ENCODE assay signal across 18 cellular contexts in the genomic region with DNA sequence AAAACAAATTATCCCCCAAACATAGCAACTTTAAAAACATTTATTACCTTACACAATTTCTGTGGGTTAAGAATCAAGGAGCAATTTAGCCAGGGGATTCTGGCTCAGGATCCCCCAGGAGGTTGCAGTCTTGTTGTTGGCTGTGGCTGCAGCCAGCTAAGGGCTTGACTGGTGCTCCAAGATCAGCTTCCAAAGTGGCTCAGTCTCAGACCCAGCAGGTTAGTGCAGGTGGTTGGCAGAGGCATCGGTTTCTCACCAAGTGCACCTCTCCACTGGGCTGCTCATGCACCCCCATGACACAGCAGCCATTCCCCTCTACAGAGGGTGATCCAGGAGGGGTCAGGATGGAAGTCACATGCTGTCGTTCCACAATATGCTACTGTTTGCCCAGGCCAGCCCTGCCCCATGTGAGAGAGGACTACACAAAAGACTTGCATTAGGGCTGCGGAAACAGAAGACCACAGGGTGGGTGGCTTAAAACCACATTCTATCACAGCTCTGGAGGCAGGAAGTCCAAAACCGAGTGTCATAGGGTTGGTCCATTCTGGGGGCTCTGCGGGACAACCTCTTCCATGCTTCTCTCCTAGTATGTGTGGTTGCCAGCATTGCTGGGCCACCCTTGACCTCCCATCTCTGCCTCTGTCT.
"Had no signal": no experiment of that assay in that cellular context is flagged by ENCODE, and none has a peak within 500 bp of the region (broad histone marks: within the 10 kb centered on the region; RNA-seq: fewer than 3 reads in every experiment).

No MANE protein-coding gene starts in this region.

- H3K36me3 Mint-ChIP-seq: activated naive CD8-positive, alpha-beta T cell treated with anti-CD3 and anti-CD28 coated beads, Interleukin-2, amount 10 ng/mL, durations not matched to agents 7 days and 5 days; naive thymus-derived CD8-positive, alpha-beta T cell had no signal

- DNase-seq: activated CD4-positive, alpha-beta T cell treated with anti-CD3 and anti-CD28 coated beads, Interleukin-2, amount 50 U/mL, for 1 hour; activated CD8-positive, alpha-beta memory T cell treated with anti-CD3 and anti-CD28 coated beads for 24 hours; activated naive CD4-positive, alpha-beta T cell; activated naive CD8-positive, alpha-beta T cell treated with anti-CD3 and anti-CD28 coated beads, Interleukin-2, amount 10 ng/mL, durations not matched to agents 7 days and 5 days; brain microvascular endothelial cell; esophagus squamous epithelium; kidney; left lung; mucosa of descending colon; naive thymus-derived CD8-positive, alpha-beta T cell; posterior cingulate gyrus; stimulated activated CD4-positive, alpha-beta T cell treated with anti-CD3 and anti-CD28 coated beads, Interleukin-4, amount 100 ng/mL, for 24 hours; stimulated activated naive CD4-positive, alpha-beta T cell treated with Interleukin-2 at 50 U/mL for 16 hours; upper lobe of right lung had no signal

- H3K4me1 Mint-ChIP-seq: activated naive CD8-positive, alpha-beta T cell treated with anti-CD3 and anti-CD28 coated beads, Interleukin-2, amount 10 ng/mL, durations not matched to agents 7 days and 5 days; naive thymus-derived CD8-positive, alpha-beta T cell had no signal

- H3K27me3 Mint-ChIP-seq: activated naive CD8-positive, alpha-beta T cell treated with anti-CD3 and anti-CD28 coated beads, Interleukin-2, amount 10 ng/mL, durations not matched to agents 7 days and 5 days; naive thymus-derived CD8-positive, alpha-beta T cell had no signal

- H3K27me3 ChIP-seq: brain microvascular endothelial cell, esophagus squamous epithelium, left lung, neutrophil, suprapubic skin, upper lobe of right lung had no signal

- H3K4me3 ChIP-seq: esophagus squamous epithelium, left lung, mucosa of descending colon, suprapubic skin, upper lobe of right lung had no signal

- H3K36me3 ChIP-seq: brain microvascular endothelial cell, esophagus squamous epithelium, left lung, neutrophil, suprapubic skin, upper lobe of right lung had no signal

- ATAC-seq: activated CD4-positive, CD25-positive, alpha-beta regulatory T cell treated with anti-CD3 and anti-CD28 coated beads, Interleukin-2, amount 50 U/mL, for 24 hours; left lung; mucosa of descending colon; naive thymus-derived CD8-positive, alpha-beta T cell; upper lobe of right lung had no signal

- H3K4me1 ChIP-seq: esophagus squamous epithelium, left lung, suprapubic skin, upper lobe of right lung had no signal

- H3K27ac ChIP-seq: brain microvascular endothelial cell, esophagus squamous epithelium, left lung, neutrophil, suprapubic skin, upper lobe of right lung had no signal

- H3K27ac Mint-ChIP-seq: activated naive CD8-positive, alpha-beta T cell treated with anti-CD3 and anti-CD28 coated beads, Interleukin-2, amount 10 ng/mL, durations not matched to agents 7 days and 5 days; activated T-helper 1 cell treated with anti-CD3 and anti-CD28 coated beads, Interleukin-12 subunit alpha, Interleukin-12 subunit beta, Interleukin-2, Interleukin-4 antibody, amounts not matched to agents 30 ng/mL and 10 ng/mL and 1 ng/mL, durations not matched to agents 14 hours and 24 hours and 36 hours; naive thymus-derived CD8-positive, alpha-beta T cell had no signal

- H3K9me3 ChIP-seq: esophagus squamous epithelium, neutrophil, suprapubic skin, upper lobe of right lung had no signal

- H3K4me3 Mint-ChIP-seq: activated naive CD8-positive, alpha-beta T cell treated with anti-CD3 and anti-CD28 coated beads, Interleukin-2, amount 10 ng/mL, durations not matched to agents 7 days and 5 days; activated T-helper 1 cell treated with anti-CD3 and anti-CD28 coated beads, Interleukin-12 subunit alpha, Interleukin-12 subunit beta, Interleukin-2, Interleukin-4 antibody, amounts not matched to agents 30 ng/mL and 10 ng/mL and 1 ng/mL, durations not matched to agents 14 hours and 24 hours and 36 hours; naive thymus-derived CD8-positive, alpha-beta T cell had no signal
